Comparison of ENCODE assay signal across 26 cellular contexts in the genomic region with DNA sequence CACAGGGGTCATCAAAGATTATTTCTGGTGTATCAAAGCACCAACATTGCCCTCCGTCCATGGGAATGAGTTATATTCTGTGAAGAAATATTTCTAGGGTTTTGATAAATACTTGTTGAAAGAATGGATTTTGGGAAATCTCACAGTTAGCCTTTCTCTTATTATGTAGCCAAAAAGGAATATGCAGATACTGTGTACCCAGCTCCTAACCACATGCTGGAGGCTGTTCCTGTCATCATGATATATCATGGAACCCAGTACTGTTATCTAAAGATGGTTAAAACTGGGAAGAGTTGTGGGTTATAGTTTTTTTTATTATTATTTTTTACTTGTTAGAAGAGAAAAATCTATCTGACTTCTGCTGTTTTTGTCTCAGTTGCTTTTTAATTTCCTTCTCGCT.
"Had no signal": no experiment of that assay in that cellular context is flagged by ENCODE, and none has a peak within 500 bp of the region (broad histone marks: within the 10 kb centered on the region; RNA-seq: fewer than 3 reads in every experiment).

No MANE protein-coding gene starts in this region.

- H3K4me3 ChIP-seq: adrenal gland, MG63, Peyer's patch had no signal

- DNase-seq: activated CD4-positive, alpha-beta memory T cell treated with anti-CD3 and anti-CD28 coated beads, Interleukin-2, amount 10 ng/mL, durations not matched to agents 7 days and 5 days; activated CD4-positive, alpha-beta T cell treated with anti-CD3 and anti-CD28 coated beads, Interleukin-2, amount 10 ng/mL, durations not matched to agents 7 days and 5 days; activated CD4-positive, CD25-positive, alpha-beta regulatory T cell; activated gamma-delta T cell; activated naive CD4-positive, alpha-beta T cell treated with anti-CD3 and anti-CD28 coated beads for 36 hours; activated naive CD8-positive, alpha-beta T cell treated with anti-CD3 and anti-CD28 coated beads for 36 hours; activated T-cell treated with anti-CD3 and anti-CD28 coated beads for 4 hours; activated T-cell treated with anti-CD3 and anti-CD28 coated beads, Interleukin-2, amount 50 U/mL, for 48 hours; adrenal gland; MG63; NCI-H1092 treated with DMSO at 0.1 percent for 48 hours; NCI-H1417 treated with DMSO at 0.1 percent for 48 hours; NCI-H1694; NCI-H2029; NCI-H2107; NCI-H345; NCI-H510A treated with DMSO at 0.1 percent for 48 hours; Peyer's patch; SHP77 treated with DMSO at 0.1 percent for 48 hours; SK-N-SH; T-helper 1 cell had no signal

- H3K27me3 ChIP-seq: adrenal gland, MG63, Peyer's patch had no signal

- H3K27ac ChIP-seq: KMS-11, RWPE1, VCaP had no signal

- H3K4me1 ChIP-seq: Peyer's patch had no signal

- H3K36me3 ChIP-seq: adrenal gland, MG63, Peyer's patch had no signal

- ATAC-seq: activated T-helper 17 cell treated with anti-CD3 and anti-CD28 coated beads, Interleukin-2, amount 50 U/mL, for 72 hours; HepG2 had no signal

- H3K9me3 ChIP-seq: adrenal gland, MG63, Peyer's patch, SK-N-SH had no signal
